Comparison of ENCODE assay signal across 8 cellular contexts in the genomic region with DNA sequence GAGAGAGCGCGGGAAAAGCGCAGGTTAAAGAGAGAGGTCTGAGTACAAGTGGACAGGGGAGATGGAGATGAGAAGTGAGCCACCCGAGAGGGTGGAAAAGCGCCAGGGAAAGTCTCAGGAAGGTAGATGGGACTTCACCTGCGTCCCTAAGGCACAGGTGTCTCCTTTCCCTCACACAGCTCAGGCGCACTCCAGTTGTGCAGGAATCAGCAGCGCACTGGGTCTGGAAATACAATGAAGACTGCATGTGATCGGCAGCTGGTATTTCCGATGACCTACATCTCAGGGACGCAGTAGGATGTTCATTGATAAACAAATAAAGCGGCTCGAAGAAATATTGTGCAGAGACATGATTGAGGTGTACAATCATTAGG. TPM values are rescaled to one million over a fixed set of nuclear protein-coding genes. Genes with fewer than 3 reads are reported as not detected.
DNase-seq lines count a peak whose midpoint lies in the region; ATAC-seq lines count a peak whose summit lies in the region.

No MANE protein-coding gene starts in this region.

- no peaks in the 10 kb centered on the region for H3K36me3 Mint-ChIP-seq in T-helper 17 cell (ENCODE audit: low read depth)

- ATAC-seq in GM21723 (IDR thresholded peaks at IDR 0.05; ENCODE audit: unreplicated experiment) = peak; percentile 16
- ATAC-seq in T-helper 17 cell = no peak

- no peaks in the 10 kb centered on the region for H3K36me3 ChIP-seq in muscle layer of colon (ENCODE audit: insufficient read depth, low read length)

- H3K9me3 ChIP-seq in T-helper 17 cell (ENCODE audit: control insufficient read depth, low read length, poor library complexity, severe bottlenecking) (no peaks in the 10 kb centered on the region), muscle layer of colon (ENCODE audit: low read length) (no peaks in the 10 kb centered on the region)

- peaks cover 0 to 12% of the 10 kb centered on the region in 2 donors for H3K27me3 ChIP-seq in muscle layer of colon (ENCODE audit: control insufficient read depth in 1 of 2, insufficient read depth in 2 of 2, low read length in 2 of 2)

- no peak overlapping the region for H3K27ac ChIP-seq in muscle layer of colon (ENCODE audit: low read depth, low read length)

- peak; percentile 84 for DNase-seq in DMS53 treated with DMSO at 0.1 percent for 48 hours (lab: John Stamatoyannopoulos, UW; ENCODE audit: unreplicated experiment)
- no peak for DNase-seq in T-helper 17 cell
- DNase-seq in NCI-H446 treated with DMSO at 0.1 percent for 48 hours (lab: John Stamatoyannopoulos, UW) = no peak
- DNase-seq in DMS114 treated with DMSO at 0.1 percent for 48 hours (lab: John Stamatoyannopoulos, UW; ENCODE audit: unreplicated experiment) = no peak
- no peak for DNase-seq in foreskin melanocyte
- DNase-seq in stimulated activated CD4-positive, alpha-beta T cell treated with anti-CD3 and anti-CD28 coated beads, Interleukin-4, amount 100 ng/mL, for 24 hours = no peak

- no peaks in the 10 kb centered on the region for H3K4me1 ChIP-seq in muscle layer of colon (ENCODE audit: insufficient read depth, low read length)

- peaks cover 7% of the 10 kb centered on the region for H3K27me3 Mint-ChIP-seq in T-helper 17 cell

- no peak overlapping the region for H3K27ac Mint-ChIP-seq in T-helper 17 cell

- peak overlapping the region; percentile 77 for H3K4me3 Mint-ChIP-seq in T-helper 17 cell

- H3K4me3 ChIP-seq in muscle layer of colon (ENCODE audit: low read depth in 1 of 2, low read length in 2 of 2) = peak overlapping the region; percentile 21 to 32

- H3K4me1 Mint-ChIP-seq in T-helper 17 cell = no peaks in the 10 kb centered on the region

- H3K9ac ChIP-seq in muscle layer of colon (ENCODE audit: low read length) = no peak overlapping the region

RNA-seq across cellular contexts. Expression of gene KHDRBS2, which starts 0.4 kb away (rescaled TPM):
- total RNA-seq in T-helper 17 cell = under 1 TPM in 1 of 2 donors, not detected in 1; 0.50 TPM
